In the genomic region with DNA sequence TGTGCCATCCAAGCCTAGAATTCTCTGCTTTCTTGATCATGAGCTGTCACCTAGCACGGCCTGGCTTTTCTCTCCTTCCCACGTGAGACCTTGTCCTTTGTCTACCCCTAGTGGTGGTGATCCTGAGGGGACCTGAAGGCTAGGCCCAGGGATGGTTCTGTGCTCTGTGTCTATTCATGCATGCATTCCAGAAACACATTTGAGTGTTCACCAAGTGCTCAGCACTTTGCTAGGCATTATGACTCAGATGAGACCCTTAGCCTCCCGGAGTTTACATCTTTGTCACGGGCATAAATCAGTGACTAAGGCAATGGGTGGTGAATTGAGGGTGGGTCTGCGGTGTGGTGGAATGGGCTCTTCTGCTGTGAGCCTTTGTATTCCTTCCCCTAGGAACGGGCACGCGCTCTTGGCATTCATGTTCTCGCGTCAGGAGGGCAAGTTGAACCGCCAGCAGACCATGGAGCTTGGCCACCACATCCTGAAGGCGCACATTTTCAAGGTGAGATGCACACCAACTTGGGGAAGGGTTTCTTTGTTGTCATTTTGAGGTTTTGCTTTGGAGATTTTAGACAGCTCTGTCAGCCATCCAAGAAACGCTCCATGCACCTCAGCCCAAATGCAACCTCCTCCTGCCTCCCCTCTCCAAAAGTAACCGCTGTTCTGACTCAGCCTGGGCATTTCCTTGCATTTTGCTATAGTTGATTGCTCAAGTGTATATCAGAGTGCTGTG, we compare ENCODE assay signal across 8 cellular contexts.
DNase-seq lines count a peak whose midpoint lies in the region; ATAC-seq, FAIRE-seq and TF ChIP-seq lines count a peak whose summit lies in the region.

No MANE protein-coding gene starts in this region.

- no peaks in the 10 kb centered on the region for H3K79me2 ChIP-seq in fibroblast of lung (ENCODE audit: control insufficient read depth, insufficient read depth, low read length)

- TF ChIP-seq CTCF in 22Rv1 (IDR thresholded peaks at IDR 0.05) (peak; percentile 18; the same call in 1 of the 2 replicates), GM12873 (IDR thresholded peaks at IDR 0.05; ENCODE audit: insufficient read depth, low read depth, low read length, missing control alignments) (peak; percentile 73), fibroblast of lung (conservative IDR thresholded peaks at IDR 0.05 in 1 of 2, IDR thresholded peaks at IDR 0.05 in 1 of 2; ENCODE audit: low read depth in 1 of 2, low read length in 2 of 2) (peak; percentile 17 to 34)

- no peaks in the 10 kb centered on the region for H3K9me3 Mint-ChIP-seq in CD8-positive, alpha-beta memory T cell

- H2AFZ ChIP-seq in fibroblast of lung (ENCODE audit: low read length) = no peak overlapping the region

- H3K36me3 Mint-ChIP-seq in CD8-positive, alpha-beta memory T cell = peaks cover 0 to 8% (median 5%) of the 10 kb centered on the region in 3 donors

- DNase-seq in NCI-H146 treated with DMSO at 0.1 percent for 48 hours (lab: John Stamatoyannopoulos, UW; ENCODE audit: unreplicated experiment) (peak; percentile 4), fibroblast of lung (ENCODE audit: low read depth in 2 of 2) (peak; percentile 30 to 99), small intestine (peak; percentile 54)
- no peak for DNase-seq in activated CD8-positive, alpha-beta memory T cell treated with anti-CD3 and anti-CD28 coated beads, Interleukin-2, amount 50 U/mL, for 4 hours
- DNase-seq in CD8-positive, alpha-beta memory T cell = no peak

- no peak overlapping the region for H3K4me3 Mint-ChIP-seq in CD8-positive, alpha-beta memory T cell

- no peak overlapping the region for H3K4me2 ChIP-seq in fibroblast of lung (ENCODE audit: extremely low read depth, insufficient read depth, low read length)

- peaks cover 0 to 3% of the 10 kb centered on the region in 2 donors for H3K27me3 Mint-ChIP-seq in CD8-positive, alpha-beta memory T cell

- H3K36me3 ChIP-seq in fibroblast of lung (ENCODE audit: control insufficient read depth, insufficient read depth, low read length) (peaks cover 9% of the 10 kb centered on the region), small intestine (ENCODE audit: control insufficient read depth in 2 of 2, insufficient read depth in 2 of 2, low read length in 2 of 2) (peaks cover 0 to 3% of the 10 kb centered on the region in 2 donors)
- no peaks in the 10 kb centered on the region for H3K36me3 ChIP-seq in CD8-positive, alpha-beta memory T cell (ENCODE audit: insufficient read depth, low read length)

- H3K9me3 ChIP-seq in fibroblast of lung (ENCODE audit: control insufficient read depth, insufficient read depth, low read depth, low read length) (no peaks in the 10 kb centered on the region), small intestine (ENCODE audit: control insufficient read depth, low read depth) (no peaks in the 10 kb centered on the region)
- H3K9me3 ChIP-seq in CD8-positive, alpha-beta memory T cell (ENCODE audit: low read length) = no peaks in the 10 kb centered on the region

- H4K20me1 ChIP-seq in fibroblast of lung (ENCODE audit: control insufficient read depth, extremely low read depth, insufficient read depth, low read length) = no peaks in the 10 kb centered on the region

- H3K4me1 ChIP-seq in fibroblast of lung (ENCODE audit: control insufficient read depth, extremely low read depth, insufficient read depth, low read length) (no peaks in the 10 kb centered on the region), small intestine (ENCODE audit: control insufficient read depth in 2 of 2, insufficient read depth in 1 of 2, low read depth in 1 of 2, low read length in 1 of 2) (no peaks in the 10 kb centered on the region)
- no peaks in the 10 kb centered on the region for H3K4me1 ChIP-seq in CD8-positive, alpha-beta memory T cell (ENCODE audit: insufficient read depth, low read length)

- H3K4me3 ChIP-seq in fibroblast of lung (replicated peaks in 1 of 4; ENCODE audit: control extremely low read depth in 1 of 4, insufficient read depth in 1 of 4, low read depth in 3 of 4, low read length in 4 of 4) (no peak overlapping the region), small intestine (ENCODE audit: low read depth in 1 of 2, low read length in 2 of 2) (no peak overlapping the region)
- no peak overlapping the region for H3K4me3 ChIP-seq in CD8-positive, alpha-beta memory T cell (ENCODE audit: low read length)

- no peak overlapping the region for H3K9ac ChIP-seq in fibroblast of lung (ENCODE audit: insufficient read depth, low read length)

- CTCF ChIA-PET in CD8-positive, alpha-beta memory T cell (lab: Charles Lee) = no interaction called here

- peak; percentile 59 for ATAC-seq in HG02623 (IDR thresholded peaks at IDR 0.05; ENCODE audit: unreplicated experiment)

- H3K27me3 ChIP-seq in fibroblast of lung (ENCODE audit: control insufficient read depth, insufficient read depth, low read length) (no peaks in the 10 kb centered on the region), small intestine (ENCODE audit: control insufficient read depth in 2 of 2, insufficient read depth in 2 of 2, low read length in 2 of 2) (no peaks in the 10 kb centered on the region)
- no peaks in the 10 kb centered on the region for H3K27me3 ChIP-seq in CD8-positive, alpha-beta memory T cell (ENCODE audit: insufficient read depth, low read length, poor library complexity, severe bottlenecking)

- H3K4me1 Mint-ChIP-seq in CD8-positive, alpha-beta memory T cell = peaks cover 0 to 5% (median 0%) of the 10 kb centered on the region in 3 donors

- FAIRE-seq in small intestine (lab: Jason Lieb, UNC) = no peak

- H3K27ac ChIP-seq in 22Rv1 (no peak overlapping the region), fibroblast of lung (ENCODE audit: insufficient read depth, low read length) (no peak overlapping the region), small intestine (ENCODE audit: low read depth in 1 of 2, low read length in 1 of 2) (no peak overlapping the region)
- H3K27ac ChIP-seq in CD8-positive, alpha-beta memory T cell (ENCODE audit: low read depth, low read length) = no peak overlapping the region

- 68 to 77% (median 77%) methylated on average over 14 of the region's 14 CpGs for WGBS in small intestine, 3 donors

- H3K27ac Mint-ChIP-seq in CD8-positive, alpha-beta memory T cell = peak overlapping the region in 1 of 8 donors; percentile 92

- POLR2A ChIA-PET in CD8-positive, alpha-beta memory T cell (lab: Charles Lee) = no interaction called here

Comparison
In these comparisons a context has a peak if more than half of its experiments do, and no peak if none do; other contexts are left out.
1. CTCF ChIP-seq: peak in every context shown above with its lines; median percentile 73 in GM12873; 26 in fibroblast of lung; 18 in 22Rv1.
2. DNase-seq: peak in NCI-H146 treated with DMSO at 0.1 percent for 48 hours (single experiment), fibroblast of lung (2 of 2) and small intestine (single experiment); none in activated CD8-positive, alpha-beta memory T cell treated with anti-CD3 and anti-CD28 coated beads, Interleukin-2, amount 50 U/mL, for 4 hours (single experiment) and CD8-positive, alpha-beta memory T cell (0 of 5).